ENCODE assay signal across 1 cellular context in the genomic region with DNA sequence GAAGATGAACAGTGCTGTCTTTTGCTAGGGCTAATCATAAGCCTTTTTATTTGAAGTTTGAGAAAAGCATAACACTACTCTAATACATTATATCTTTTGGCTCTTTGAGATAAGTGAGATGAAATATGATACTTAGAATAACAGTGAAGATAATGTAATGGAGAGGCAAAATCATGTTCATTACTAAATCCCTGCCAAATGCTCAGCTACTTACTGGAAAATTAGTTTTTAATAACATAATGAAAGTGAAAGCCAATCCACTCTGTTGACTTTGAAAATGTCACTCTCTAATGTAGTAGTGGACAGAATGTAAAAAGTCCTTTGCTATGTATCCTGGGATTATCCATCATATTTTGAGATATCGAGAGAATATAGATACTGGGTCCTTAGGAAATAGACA.
TF ChIP-seq lines count a peak whose summit lies in the region.

No MANE protein-coding gene starts in this region.

TF ChIP-seq in GM12878, 131 proteins besides CTCF, POLR2A, EP300 and RAD21:
- TF ChIP-seq SREBF2 (IDR thresholded peaks at IDR 0.05; ENCODE audit: low read length), result no peak
- TF ChIP-seq, protein P1, sequence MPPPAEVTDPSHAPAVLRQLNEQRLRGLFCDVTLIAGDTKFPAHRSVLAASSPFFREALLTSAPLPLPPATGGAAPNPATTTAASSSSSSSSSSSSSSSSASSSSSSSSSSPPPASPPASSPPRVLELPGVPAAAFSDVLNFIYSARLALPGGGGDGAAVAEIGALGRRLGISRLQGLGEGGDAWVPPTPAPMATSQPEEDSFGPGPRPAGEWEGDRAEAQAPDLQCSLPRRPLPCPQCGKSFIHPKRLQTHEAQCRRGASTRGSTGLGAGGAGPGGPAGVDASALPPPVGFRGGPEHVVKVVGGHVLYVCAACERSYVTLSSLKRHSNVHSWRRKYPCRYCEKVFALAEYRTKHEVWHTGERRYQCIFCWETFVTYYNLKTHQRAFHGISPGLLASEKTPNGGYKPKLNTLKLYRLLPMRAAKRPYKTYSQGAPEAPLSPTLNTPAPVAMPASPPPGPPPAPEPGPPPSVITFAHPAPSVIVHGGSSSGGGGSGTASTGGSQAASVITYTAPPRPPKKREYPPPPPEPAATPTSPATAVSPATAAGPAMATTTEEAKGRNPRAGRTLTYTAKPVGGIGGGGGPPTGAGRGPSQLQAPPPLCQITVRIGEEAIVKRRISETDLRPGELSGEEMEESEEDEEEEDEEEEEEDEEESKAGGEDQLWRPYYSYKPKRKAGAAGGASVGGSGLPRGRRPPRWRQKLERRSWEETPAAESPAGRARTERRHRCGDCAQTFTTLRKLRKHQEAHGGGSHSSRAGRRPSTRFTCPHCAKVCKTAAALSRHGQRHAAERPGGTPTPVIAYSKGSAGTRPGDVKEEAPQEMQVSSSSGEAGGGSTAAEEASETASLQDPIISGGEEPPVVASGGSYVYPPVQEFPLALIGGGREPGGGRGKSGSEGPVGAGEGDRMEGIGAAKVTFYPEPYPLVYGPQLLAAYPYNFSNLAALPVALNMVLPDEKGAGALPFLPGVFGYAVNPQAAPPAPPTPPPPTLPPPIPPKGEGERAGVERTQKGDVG (CRISPR knock-in tag; IDR thresholded peaks at IDR 0.05), result no peak
- no peak for TF ChIP-seq SUZ12 (IDR thresholded peaks at IDR 0.05; ENCODE audit: unreplicated experiment)
- TF ChIP-seq EZH2 (IDR thresholded peaks at IDR 0.05; ENCODE audit: borderline replicate concordance, control insufficient read depth, low read depth, low read length), result no peak
- TF ChIP-seq WRNIP1 (IDR thresholded peaks at IDR 0.05; ENCODE audit: borderline replicate concordance, low read depth, low read length), result no peak
- no peak for TF ChIP-seq FOXK2 (IDR thresholded peaks at IDR 0.05)
- no peak for TF ChIP-seq BMI1 (IDR thresholded peaks at IDR 0.05; ENCODE audit: borderline replicate concordance)
